9 cellular contexts compared by ENCODE assay signal in the genomic region with DNA sequence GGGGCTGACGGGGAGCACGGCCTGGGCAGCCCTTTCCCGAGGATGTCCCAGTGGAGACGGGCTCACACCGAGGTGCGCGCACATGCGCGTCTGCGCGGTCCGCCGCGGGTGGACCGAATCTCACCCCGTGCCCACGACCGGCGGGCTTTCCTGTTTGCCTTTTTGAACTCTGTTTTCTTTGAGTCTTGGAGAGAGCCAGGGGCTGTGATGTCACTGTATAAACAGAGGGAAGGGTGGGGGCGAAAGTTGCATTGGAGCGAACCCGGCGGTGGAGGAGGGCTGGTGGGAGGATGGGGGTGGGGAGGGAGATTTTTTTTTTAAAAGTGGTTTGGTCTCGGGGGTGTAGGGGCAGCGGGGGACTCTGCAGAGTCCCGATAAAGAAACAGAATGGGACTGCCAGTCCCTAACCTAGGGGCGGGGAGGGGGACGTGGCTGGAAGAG.
A peak's percentile ranks its signal among the peaks of the same experiment; 100 is the strongest.
DNase-seq lines count a peak whose midpoint lies in the region; ATAC-seq, FAIRE-seq and TF ChIP-seq lines count a peak whose summit lies in the region.
"Had no signal": no experiment of that assay in that cellular context is flagged by ENCODE, and none has a peak within 500 bp of the region (broad histone marks: within the 10 kb centered on the region; RNA-seq: fewer than 3 reads in every experiment).

No MANE protein-coding gene starts in this region.

- H3K27ac ChIP-seq in HUES48 (ENCODE audit: low read depth, low read length): no peak overlapping the region

- no peaks in the 10 kb centered on the region for H3K9me3 ChIP-seq in HUES48 (ENCODE audit: control insufficient read depth, insufficient read depth, low read length)

- DNase-seq in bronchial epithelial cell (ENCODE audit: low read depth) (peak; percentile 59), kidney tubule cell (ENCODE audit: low spot score) (peak; percentile 75), GOT3 (lab: John Stamatoyannopoulos, UW) (no peak)
- no peak for DNase-seq in stimulated activated naive B cell treated with anti-CD40 and anti-IgM and Interleukin-4, amounts not matched to agents 10 μg/mL and 1 μg/mL and 100 μg/mL, for 72 hours
- DNase-seq in activated CD4-positive, alpha-beta T cell treated with anti-CD3 and anti-CD28 coated beads for 1 hour: no peak
- DNase-seq: activated effector memory CD4-positive, alpha-beta T cell treated with Interleukin-2 at 50 U/mL for 16 hours had no signal

- H3K36me3 Mint-ChIP-seq in stimulated activated naive B cell treated with anti-CD40 and anti-IgM and Interleukin-4, amounts not matched to agents 10 μg/mL and 1 μg/mL and 100 μg/mL, for 72 hours: no peaks in the 10 kb centered on the region

- H3K27me3 ChIP-seq in HUES48 (ENCODE audit: control insufficient read depth, insufficient read depth, low read length) (peaks cover 70% of the 10 kb centered on the region), bronchial epithelial cell (ENCODE audit: control insufficient read depth, insufficient read depth, low read length) (no peaks in the 10 kb centered on the region)

- peak overlapping the region; percentile 39 to 69 for H3K4me3 Mint-ChIP-seq in stimulated activated naive B cell treated with anti-CD40 and anti-IgM and Interleukin-4, amounts not matched to agents 10 μg/mL and 1 μg/mL and 100 μg/mL, for 72 hours

- TF ChIP-seq CTCF in bronchial epithelial cell (IDR thresholded peaks at IDR 0.05; ENCODE audit: insufficient read depth, low read length, severe bottlenecking): no peak

- FAIRE-seq in bronchial epithelial cell (lab: Jason Lieb, UNC): no peak

- H3K27me3 Mint-ChIP-seq in stimulated activated naive B cell treated with anti-CD40 and anti-IgM and Interleukin-4, amounts not matched to agents 10 μg/mL and 1 μg/mL and 100 μg/mL, for 72 hours: peaks cover 43 to 53% of the 10 kb centered on the region in 2 donors

- H3K36me3 ChIP-seq in HUES48 (ENCODE audit: control insufficient read depth, insufficient read depth, low read length) (no peaks in the 10 kb centered on the region), bronchial epithelial cell (ENCODE audit: control insufficient read depth, insufficient read depth, low read length) (no peaks in the 10 kb centered on the region)

- ATAC-seq in stimulated activated naive B cell treated with anti-CD40 and anti-IgM and Interleukin-4, amounts not matched to agents 10 μg/mL and 1 μg/mL and 100 μg/mL, for 72 hours (replicated peaks): no peak
- ATAC-seq in HG03469 (IDR thresholded peaks at IDR 0.05; ENCODE audit: unreplicated experiment) (no peak), GM19395 (IDR thresholded peaks at IDR 0.05; ENCODE audit: unreplicated experiment) (no peak)

- peaks cover 8 to 16% of the 10 kb centered on the region in 2 donors for H3K4me1 Mint-ChIP-seq in stimulated activated naive B cell treated with anti-CD40 and anti-IgM and Interleukin-4, amounts not matched to agents 10 μg/mL and 1 μg/mL and 100 μg/mL, for 72 hours

- peaks cover 35% of the 10 kb centered on the region for H3K4me1 ChIP-seq in HUES48 (ENCODE audit: control insufficient read depth, insufficient read depth, low read length)

- peak overlapping the region; percentile 68 for H3K4me3 ChIP-seq in HUES48 (ENCODE audit: low read depth, low read length)
- peak overlapping the region; percentile 57 for H3K4me3 ChIP-seq in bronchial epithelial cell (ENCODE audit: low read depth, low read length)

- peak overlapping the region; percentile 73 for H3K27ac Mint-ChIP-seq in stimulated activated naive B cell treated with anti-CD40 and anti-IgM and Interleukin-4, amounts not matched to agents 10 μg/mL and 1 μg/mL and 100 μg/mL, for 72 hours

- peaks cover 0 to 2% of the 10 kb centered on the region in 2 donors for H3K9me3 Mint-ChIP-seq in stimulated activated naive B cell treated with anti-CD40 and anti-IgM and Interleukin-4, amounts not matched to agents 10 μg/mL and 1 μg/mL and 100 μg/mL, for 72 hours

- H3K9ac ChIP-seq in HUES48 (ENCODE audit: low read depth, low read length): no peak overlapping the region

Comparison
In these comparisons a context has a peak if more than half of its experiments do, and no peak if none do; other contexts are left out.
1. DNase-seq: peak in bronchial epithelial cell (single experiment) and kidney tubule cell (single experiment); none in stimulated activated naive B cell treated with anti-CD40 and anti-IgM and Interleukin-4, amounts not matched to agents 10 μg/mL and 1 μg/mL and 100 μg/mL, for 72 hours (single experiment), activated CD4-positive, alpha-beta T cell treated with anti-CD3 and anti-CD28 coated beads for 1 hour (single experiment) and GOT3 (single experiment).